In the genomic region with DNA sequence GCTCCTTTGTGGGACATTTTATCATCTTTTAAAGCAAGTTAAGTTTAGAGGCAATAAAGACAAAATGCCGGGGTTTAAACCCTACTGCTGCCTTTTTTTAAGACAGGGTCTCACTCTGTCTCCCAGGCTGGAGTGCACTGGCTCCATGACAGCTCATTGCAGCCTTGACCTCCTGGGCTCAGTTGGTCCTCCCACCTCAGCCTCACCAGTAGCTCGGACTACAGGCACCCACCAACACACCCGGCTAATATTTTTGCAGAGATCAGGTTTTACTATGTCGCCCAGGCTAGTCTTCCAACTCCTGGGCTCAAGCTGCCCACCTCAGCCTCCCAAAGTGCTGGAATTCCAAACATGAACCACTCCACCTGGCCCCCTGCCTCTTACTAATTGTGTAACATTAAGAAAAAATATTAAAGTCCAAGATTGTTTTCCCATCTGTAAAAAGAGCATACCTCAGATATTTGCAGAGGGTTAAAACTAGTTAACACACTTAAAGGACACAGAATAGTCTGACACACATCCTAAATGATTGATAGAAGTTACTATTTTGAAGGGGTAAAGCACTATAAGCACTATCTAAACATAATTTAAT, we compare ENCODE assay signal across 15 cellular contexts. TPM values are rescaled to one million over a fixed set of nuclear protein-coding genes. Genes with fewer than 3 reads are reported as not detected.
DNase-seq lines count a peak whose midpoint lies in the region; ATAC-seq and TF ChIP-seq lines count a peak whose summit lies in the region.
"Had no signal": no experiment of that assay in that cellular context is flagged by ENCODE, and none has a peak within 500 bp of the region (broad histone marks: within the 10 kb centered on the region; RNA-seq: fewer than 3 reads in every experiment).

No MANE protein-coding gene starts in this region.

- H3K9me3 ChIP-seq in BLaER1 (no peaks in the 10 kb centered on the region), DOHH2 (ENCODE audit: control insufficient read depth, insufficient read depth, low read length) (no peaks in the 10 kb centered on the region)
- H3K9me3 ChIP-seq: ovary, suprapubic skin had no signal

- H4K20me1 ChIP-seq in BLaER1 (peaks cover 100% of the 10 kb centered on the region), DOHH2 (ENCODE audit: control insufficient read depth, insufficient read depth, low read depth, low read length) (peaks cover 49% of the 10 kb centered on the region)

- peak overlapping the region; percentile 38 for H3K4me3 Mint-ChIP-seq in activated CD8-positive, alpha-beta T cell treated with anti-CD3 and anti-CD28 coated beads for 36 hours
- no peak overlapping the region for H3K4me3 Mint-ChIP-seq in mesothelial cell of epicardium
- H3K4me3 Mint-ChIP-seq: activated CD4-positive, alpha-beta T cell treated with anti-CD3 and anti-CD28 coated beads, Interleukin-2, amount 10 ng/mL, durations not matched to agents 7 days and 5 days had no signal

- H3K9me3 Mint-ChIP-seq in activated CD8-positive, alpha-beta T cell treated with anti-CD3 and anti-CD28 coated beads for 36 hours: no peaks in the 10 kb centered on the region
- no peaks in the 10 kb centered on the region for H3K9me3 Mint-ChIP-seq in mesothelial cell of epicardium
- H3K9me3 Mint-ChIP-seq: activated CD4-positive, alpha-beta T cell treated with anti-CD3 and anti-CD28 coated beads, Interleukin-2, amount 10 ng/mL, durations not matched to agents 7 days and 5 days had no signal

- DNase-seq in activated CD8-positive, alpha-beta T cell treated with anti-CD3 and anti-CD28 coated beads for 36 hours: no peak
- DNase-seq in mesothelial cell of epicardium (ENCODE audit: low spot score in 2 of 2, unreplicated experiment in 2 of 2) (no peak), HEK293T (ENCODE audit: extremely low spot score) (no peak), pons (ENCODE audit: low spot score) (no peak)
- DNase-seq: activated CD4-positive, alpha-beta T cell treated with anti-CD3 and anti-CD28 coated beads, Interleukin-2, amount 10 ng/mL, durations not matched to agents 7 days and 5 days; activated gamma-delta T cell treated with Interleukin-2 at 50 U/mL for 16 hours; C1 segment of cervical spinal cord; NCI-H2029 treated with DMSO at 0.1 percent for 48 hours; NCI-H774; ovary had no signal

- H3K36me3 Mint-ChIP-seq in activated CD8-positive, alpha-beta T cell treated with anti-CD3 and anti-CD28 coated beads for 36 hours (ENCODE audit: low read depth): peaks cover 66% of the 10 kb centered on the region
- peaks cover 7% of the 10 kb centered on the region for H3K36me3 Mint-ChIP-seq in mesothelial cell of epicardium

- intact Hi-C loops in activated CD8-positive, alpha-beta T cell treated with anti-CD3 and anti-CD28 coated beads for 36 hours (cut with micrococcal nuclease): no loop called here

- no peak overlapping the region for H3K27ac ChIP-seq in BLaER1
- no peak overlapping the region for H3K27ac ChIP-seq in DOHH2 (ENCODE audit: low read depth, low read length)
- H3K27ac ChIP-seq: ovary, suprapubic skin had no signal

- peaks cover 79% of the 10 kb centered on the region for H3K4me1 ChIP-seq in BLaER1
- peaks cover 86% of the 10 kb centered on the region for H3K4me1 ChIP-seq in DOHH2 (ENCODE audit: control insufficient read depth, low read length)

- peaks cover 57% of the 10 kb centered on the region for H3F3A ChIP-seq in DOHH2 (ENCODE audit: control insufficient read depth, insufficient read depth)

- CTCF ChIA-PET in activated CD8-positive, alpha-beta T cell treated with anti-CD3 and anti-CD28 coated beads for 36 hours (lab: Charles Lee): interaction anchor here (1.2 kb wide), 1 partner anchor 10 kb away, joined by 4 read pairs; no protein-coding TSS in a partner anchor
- CTCF ChIA-PET in HEK293T (lab: Yijun Ruan, JAX): no interaction called here

- TF ChIP-seq CTCF in DOHH2 (IDR thresholded peaks at IDR 0.05; ENCODE audit: low read depth, low read length, poor library complexity, severe bottlenecking) (no peak), mesothelial cell of epicardium (IDR thresholded peaks at IDR 0.05; ENCODE audit: unreplicated experiment) (no peak)
- no peak for TF ChIP-seq CTCF in activated CD8-positive, alpha-beta T cell treated with anti-CD3 and anti-CD28 coated beads for 36 hours (IDR thresholded peaks at IDR 0.05)

- H3K4me2 ChIP-seq in BLaER1 (peak overlapping the region; percentile 19), DOHH2 (ENCODE audit: low read length) (peak overlapping the region; percentile 30)

- no peaks in the 10 kb centered on the region for H3K27me3 ChIP-seq in BLaER1
- H3K27me3 ChIP-seq in DOHH2 (ENCODE audit: control insufficient read depth, low read length): no peaks in the 10 kb centered on the region
- H3K27me3 ChIP-seq: ovary, suprapubic skin had no signal

- H3K27ac Mint-ChIP-seq in activated CD8-positive, alpha-beta T cell treated with anti-CD3 and anti-CD28 coated beads for 36 hours: peak overlapping the region; percentile 57
- H3K27ac Mint-ChIP-seq in mesothelial cell of epicardium: peak overlapping the region; percentile 79

- no peak overlapping the region for H3K4me3 ChIP-seq in BLaER1
- H3K4me3 ChIP-seq in DOHH2 (ENCODE audit: low read length): no peak overlapping the region
- H3K4me3 ChIP-seq: ovary, suprapubic skin had no signal

- no peak for ATAC-seq in activated CD8-positive, alpha-beta T cell treated with anti-CD3 and anti-CD28 coated beads for 36 hours
- no peak for ATAC-seq in HG03457 (IDR thresholded peaks at IDR 0.05; ENCODE audit: unreplicated experiment)
- no peak for ATAC-seq in HG03095 (IDR thresholded peaks at IDR 0.05; ENCODE audit: unreplicated experiment)

- H3K9ac ChIP-seq in BLaER1: no peak overlapping the region

- H3K36me3 ChIP-seq in BLaER1 (peaks cover 73% of the 10 kb centered on the region), DOHH2 (ENCODE audit: control insufficient read depth, low read length) (peaks cover 96% of the 10 kb centered on the region)
- H3K36me3 ChIP-seq: ovary had no signal

- POLR2A ChIA-PET in activated CD8-positive, alpha-beta T cell treated with anti-CD3 and anti-CD28 coated beads for 36 hours (lab: Charles Lee): interaction anchor here (0.6 to 1.7 kb wide), 5 partner anchors 9 to 854 kb away, joined by 3 to 6 read pairs (median 3); no protein-coding TSS in a partner anchor
- POLR2A ChIA-PET in HEK293T (lab: Yijun Ruan, JAX): interaction anchor here (1.7 kb wide), 1 partner anchor 65 kb away, joined by 7 read pairs; no protein-coding TSS in a partner anchor

- H3K27me3 Mint-ChIP-seq in activated CD8-positive, alpha-beta T cell treated with anti-CD3 and anti-CD28 coated beads for 36 hours: no peaks in the 10 kb centered on the region
- H3K27me3 Mint-ChIP-seq in mesothelial cell of epicardium (ENCODE audit: low read depth): no peaks in the 10 kb centered on the region
- H3K27me3 Mint-ChIP-seq: activated CD4-positive, alpha-beta T cell treated with anti-CD3 and anti-CD28 coated beads, Interleukin-2, amount 10 ng/mL, durations not matched to agents 7 days and 5 days had no signal

- H3K79me2 ChIP-seq in DOHH2 (ENCODE audit: control insufficient read depth, low read length): peaks cover 100% of the 10 kb centered on the region

- peaks cover 83% of the 10 kb centered on the region for H3K4me1 Mint-ChIP-seq in activated CD8-positive, alpha-beta T cell treated with anti-CD3 and anti-CD28 coated beads for 36 hours (ENCODE audit: low read depth)
- peaks cover 52% of the 10 kb centered on the region for H3K4me1 Mint-ChIP-seq in mesothelial cell of epicardium

- no peaks in the 10 kb centered on the region for H3K9me2 ChIP-seq in DOHH2 (replicated peaks; ENCODE audit: control insufficient read depth, low read length)

TF ChIP-seq in HEK293T, 16 proteins besides CTCF, POLR2A, EP300 and RAD21:
- TF ChIP-seq ARNT (IDR thresholded peaks at IDR 0.05): no peak
- no peak for TF ChIP-seq CTBP1 (IDR thresholded peaks at IDR 0.05; ENCODE audit: borderline replicate concordance)
- TF ChIP-seq, protein P1, sequence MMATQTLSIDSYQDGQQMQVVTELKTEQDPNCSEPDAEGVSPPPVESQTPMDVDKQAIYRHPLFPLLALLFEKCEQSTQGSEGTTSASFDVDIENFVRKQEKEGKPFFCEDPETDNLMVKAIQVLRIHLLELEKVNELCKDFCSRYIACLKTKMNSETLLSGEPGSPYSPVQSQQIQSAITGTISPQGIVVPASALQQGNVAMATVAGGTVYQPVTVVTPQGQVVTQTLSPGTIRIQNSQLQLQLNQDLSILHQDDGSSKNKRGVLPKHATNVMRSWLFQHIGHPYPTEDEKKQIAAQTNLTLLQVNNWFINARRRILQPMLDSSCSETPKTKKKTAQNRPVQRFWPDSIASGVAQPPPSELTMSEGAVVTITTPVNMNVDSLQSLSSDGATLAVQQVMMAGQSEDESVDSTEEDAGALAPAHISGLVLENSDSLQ (IDR thresholded peaks at IDR 0.05): no peak
- no peak for TF ChIP-seq FOXA1 (IDR thresholded peaks at IDR 0.05)
- no peak for TF ChIP-seq SP1 (IDR thresholded peaks at IDR 0.05)
- no peak for TF ChIP-seq BHLHE40 (IDR thresholded peaks at IDR 0.05; ENCODE audit: borderline replicate concordance)
- TF ChIP-seq ELF4 (IDR thresholded peaks at IDR 0.05): no peak
- TF ChIP-seq FOXM1 (IDR thresholded peaks at IDR 0.05; ENCODE audit: borderline replicate concordance): no peak
- TF ChIP-seq ZNF384 (IDR thresholded peaks at IDR 0.05): no peak

RNA-seq across cellular contexts. Expression of a gene that starts 9.8 kb away (rescaled TPM):
- 100 to 1,000 TPM; 384 to 403 TPM for total RNA-seq in activated CD8-positive, alpha-beta T cell treated with anti-CD3 and anti-CD28 coated beads for 36 hours
- total RNA-seq in mesothelial cell of epicardium: 338 to 352 TPM (median 344 TPM) in 3 replicates
